Comparison of ENCODE assay signal across 10 cellular contexts in the genomic region with DNA sequence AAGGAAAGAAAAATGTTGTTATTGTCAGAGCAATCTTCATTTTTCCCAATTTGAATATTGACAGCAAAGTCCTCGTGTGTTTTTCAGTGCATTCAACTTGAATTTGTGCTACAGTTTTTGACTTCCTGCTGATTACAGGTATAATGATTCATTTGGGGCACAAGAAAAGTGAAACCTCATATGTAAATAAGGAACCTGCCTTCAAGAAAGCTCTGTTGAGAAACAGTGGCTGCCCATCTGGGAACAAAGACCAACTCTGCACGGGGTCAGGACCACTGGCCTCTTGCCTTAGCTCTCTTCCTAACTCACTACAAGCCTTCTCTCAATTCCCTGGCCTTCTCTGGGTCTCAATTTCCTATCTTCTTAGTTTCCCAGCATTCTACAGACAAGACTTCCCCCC. TPM values are rescaled to one million over a fixed set of nuclear protein-coding genes. Genes with fewer than 3 reads are reported as not detected.
DNase-seq lines count a peak whose midpoint lies in the region; ATAC-seq and TF ChIP-seq lines count a peak whose summit lies in the region.
"Had no signal": no experiment of that assay in that cellular context is flagged by ENCODE, and none has a peak within 500 bp of the region (broad histone marks: within the 10 kb centered on the region; RNA-seq: fewer than 3 reads in every experiment).

No MANE protein-coding gene starts in this region.

- DNase-seq in germinal center (ENCODE audit: low spot score) = peak; percentile 32
- DNase-seq in SIG-M5 treated with dmso at 0.1 percent for 504 hours (lab: John Stamatoyannopoulos, UW; ENCODE audit: unreplicated experiment) = no peak
- no peak for DNase-seq in activated effector memory CD4-positive, alpha-beta T cell treated with anti-CD3 and anti-CD28 coated beads, Interleukin-2, amount 50 U/mL, for 16 hours
- DNase-seq in mesenteric fat pad (ENCODE audit: low spot score) = no peak
- DNase-seq in lower leg skin (ENCODE audit: low spot score in 2 of 2) = no peak
- DNase-seq: GDM1, psoas muscle had no signal

- H3K4me3 ChIP-seq in lower leg skin (ENCODE audit: low read depth, poor library complexity, severe bottlenecking) = no peak overlapping the region
- H3K4me3 ChIP-seq: psoas muscle had no signal

- WGBS in lower leg skin, 2 donors = 56 to 67% methylated on average over 2 of the region's 2 CpGs

- intact Hi-C loops in lower leg skin (cut with DNase I; ENCODE audit: low total_unique reads) = no loop called here

- no peak for TF ChIP-seq POLR2A in lower leg skin (IDR thresholded peaks at IDR 0.05)

- ATAC-seq in GM18519 (IDR thresholded peaks at IDR 0.05; ENCODE audit: low FRiP score, unreplicated experiment) = peak; percentile 92
- peak; percentile 95 for ATAC-seq in GM21526 (IDR thresholded peaks at IDR 0.05; ENCODE audit: low FRiP score, unreplicated experiment)
- ATAC-seq in HG03342 (IDR thresholded peaks at IDR 0.05; ENCODE audit: unreplicated experiment) = peak; percentile 94
- ATAC-seq: psoas muscle had no signal

- TF ChIP-seq CTCF in lower leg skin (IDR thresholded peaks at IDR 0.05) = no peak

RNA-seq across cellular contexts. Expression of a gene that starts 21.0 kb away (rescaled TPM):
- total RNA-seq in mesenteric fat pad = not detected
- under 1 TPM in 2 of 4 donors, not detected in 2; 0.23 to 0.71 TPM for total RNA-seq in lower leg skin
